1 cellular context compared by ENCODE assay signal in genomic region chr15:78102211-78102610, GRCh38.
TF ChIP-seq lines count a peak whose summit lies in the region.

No MANE protein-coding gene starts in this region.

TF ChIP-seq in GM23338, 12 proteins besides CTCF, POLR2A, EP300 and RAD21:
- TF ChIP-seq ZNF462 (CRISPR knock-in tag; IDR thresholded peaks at IDR 0.05) (no peak), REST (IDR thresholded peaks at IDR 0.05; ENCODE audit: unreplicated experiment) (no peak), JUNB (IDR thresholded peaks at IDR 0.05; ENCODE audit: unreplicated experiment) (no peak), POLR2AphosphoS5 (IDR thresholded peaks at IDR 0.05; ENCODE audit: low read depth) (no peak)
